Comparison of ENCODE assay signal across 20 cellular contexts in genomic region chr9:100443781-100444768, GRCh38. TPM values are rescaled to one million over a fixed set of nuclear protein-coding genes. Genes with fewer than 3 reads are reported as not detected.
DNase-seq lines count a peak whose midpoint lies in the region; ATAC-seq, FAIRE-seq and TF ChIP-seq lines count a peak whose summit lies in the region.
"Had no signal": no experiment of that assay in that cellular context is flagged by ENCODE, and none has a peak within 500 bp of the region (broad histone marks: within the 10 kb centered on the region; RNA-seq: fewer than 3 reads in every experiment).

No MANE protein-coding gene starts in this region.

- H3K4me1 ChIP-seq in A549 (0 out of 3 replicates have a peak, but pooled peaks cover 12% of the 10 kb centered on the region), MM.1S (ENCODE audit: low read length) (peaks cover 35% of the 10 kb centered on the region)

- peaks cover 19% of the 10 kb centered on the region for H3F3A ChIP-seq in MM.1S (ENCODE audit: insufficient read depth, low read length)

- H3K9me2 ChIP-seq in MM.1S (replicated peaks; ENCODE audit: insufficient read depth, low read length), result no peaks in the 10 kb centered on the region

- TF ChIP-seq CTCF in A549 (IDR thresholded peaks at IDR 0.05), result no peak
- TF ChIP-seq CTCF in astrocyte of the spinal cord (IDR thresholded peaks at IDR 0.05; ENCODE audit: low read depth, low read length), result no peak
- no peak for TF ChIP-seq CTCF in MM.1S (IDR thresholded peaks at IDR 0.05; ENCODE audit: low read length)

- H3K9me3 ChIP-seq in A549, result no peaks in the 10 kb centered on the region
- no peaks in the 10 kb centered on the region for H3K9me3 ChIP-seq in MM.1S (replicated peaks; ENCODE audit: insufficient read depth, low read length)
- H3K9me3 ChIP-seq: esophagus muscularis mucosa had no signal

- peaks cover 9% of the 10 kb centered on the region for H3K79me2 ChIP-seq in MM.1S (ENCODE audit: low read length)

- no peaks in the 10 kb centered on the region for H3K36me3 ChIP-seq in MM.1S (replicated peaks; ENCODE audit: insufficient read depth, low read length)

- TF ChIP-seq EP300 in A549 (IDR thresholded peaks at IDR 0.05), result no peak

- intact Hi-C loops in left colon (cut with DNase I, micrococcal nuclease), result no loop called here

- WGBS in A549 (ENCODE audit: missing lambda C conversion rate), result 74% methylated on average over 4 of the region's 4 CpGs

- no peak for TF ChIP-seq RAD21 in A549 (conservative IDR thresholded peaks at IDR 0.05 in 1 of 2, IDR thresholded peaks at IDR 0.05 in 1 of 2)

- no peak for ATAC-seq in A549
- ATAC-seq in left colon, result no peak
- no peak for ATAC-seq in HG03354 (IDR thresholded peaks at IDR 0.05; ENCODE audit: poor library complexity, severe bottlenecking, unreplicated experiment)
- ATAC-seq in HG03039 (IDR thresholded peaks at IDR 0.05; ENCODE audit: unreplicated experiment), result no peak
- ATAC-seq: activated CD4-positive, alpha-beta T cell treated with anti-CD3 and anti-CD28 coated beads for 36 hours; naive thymus-derived CD4-positive, alpha-beta T cell; stimulated activated naive CD8-positive, alpha-beta T cell treated with anti-CD3 and anti-CD28 coated beads, Interleukin-15, amount 100 ng/mL, for 72 hours had no signal

- CTCF ChIA-PET in A549 (lab: Yijun Ruan, JAX), result interaction anchor here (1.0 to 1.3 kb wide), 3 partner anchors 11 to 152 kb away, joined by 3 to 5 read pairs (median 3); partner anchors contain the start of gene TMEFF1

- no peak for TF ChIP-seq POLR2A in A549 (IDR thresholded peaks at IDR 0.05; ENCODE audit: low read length)

- H3K4me2 ChIP-seq in A549, result no peak overlapping the region
- H3K4me2 ChIP-seq in MM.1S (ENCODE audit: low read depth, low read length), result no peak overlapping the region

- H3K27me3 ChIP-seq in MM.1S (replicated peaks; ENCODE audit: insufficient read depth, low read length), result no peaks in the 10 kb centered on the region
- H3K27me3 ChIP-seq: esophagus muscularis mucosa had no signal

- no peak for FAIRE-seq in A549 (lab: Jason Lieb, UNC)

- no peaks in the 10 kb centered on the region for H4K20me1 ChIP-seq in MM.1S (ENCODE audit: insufficient read depth, low read length)

- DNase-seq in A549 (ENCODE audit: low read depth in 1 of 2, low spot score in 1 of 2) (no peak), HuH-7.5 (ENCODE audit: low spot score) (peak; percentile 25), astrocyte of the spinal cord (ENCODE audit: low read depth, low spot score) (peak; percentile 17), iris pigment epithelial cell (ENCODE audit: low read depth) (peak; percentile 57), left colon (no peak), MM.1S (no peak)
- DNase-seq: activated CD4-positive, alpha-beta T cell treated with anti-CD3 and anti-CD28 coated beads for 36 hours; activated naive CD4-positive, alpha-beta T cell treated with anti-CD3 and anti-CD28 coated beads, Interleukin-2, amount 10 ng/mL, durations not matched to agents 7 days and 5 days; CD4-positive, alpha-beta T cell; DMS79; naive thymus-derived CD4-positive, alpha-beta T cell; NCI-H2081; NCI-H510A treated with DMSO at 0.1 percent for 48 hours; SHP77 treated with DMSO at 0.1 percent for 48 hours; stimulated activated CD4-positive, alpha-beta T cell treated with anti-CD3 and anti-CD28 coated beads, Interleukin-15, amount 100 ng/mL, for 24 hours; stimulated activated naive CD8-positive, alpha-beta T cell treated with anti-CD3 and anti-CD28 coated beads, Interleukin-15, amount 100 ng/mL, for 72 hours had no signal

- H3K9ac ChIP-seq in MM.1S (ENCODE audit: low read length), result no peak overlapping the region

- H3K27ac ChIP-seq in A549 (no peak overlapping the region), MM.1S (ENCODE audit: low read length) (no peak overlapping the region)
- H3K27ac ChIP-seq: esophagus muscularis mucosa had no signal

- H2AFZ ChIP-seq in MM.1S (ENCODE audit: low read length), result no peak overlapping the region

- in situ Hi-C loops in astrocyte of the spinal cord (cut with HindIII; ENCODE audit: low sequenced_read_pairs), result no loop called here

- POLR2A ChIA-PET in A549 (lab: Yijun Ruan, JAX), result no interaction called here

- H3K4me3 ChIP-seq in A549, result no peak overlapping the region
- no peak overlapping the region for H3K4me3 ChIP-seq in astrocyte of the spinal cord (ENCODE audit: low read depth, low read length)
- no peak overlapping the region for H3K4me3 ChIP-seq in MM.1S (ENCODE audit: low read length)
- H3K4me3 ChIP-seq: esophagus muscularis mucosa had no signal

TF ChIP-seq in A549, 52 proteins besides CTCF, POLR2A, EP300 and RAD21:
- TF ChIP-seq SMC3 (IDR thresholded peaks at IDR 0.05) (no peak), EHF (CRISPR knock-in tag; IDR thresholded peaks at IDR 0.05) (no peak), HOXA7 (CRISPR knock-in tag; IDR thresholded peaks at IDR 0.05) (no peak), CEBPB (IDR thresholded peaks at IDR 0.05) (peak; percentile 52 to 81; a peak in 3 of 4 replicates), MAZ (IDR thresholded peaks at IDR 0.05; ENCODE audit: borderline replicate concordance, low read depth, low read length) (no peak), PBX3 (IDR thresholded peaks at IDR 0.05) (no peak)
TF ChIP-seq in A549: peak in this region for 1.

RNA-seq across cellular contexts. Expression of gene MSANTD3, which starts 17.1 kb away (rescaled TPM):
- polyA plus RNA-seq in A549 (2011; rRNA removed), result 48.3 and 66.7 TPM in 2 replicates
- polyA plus RNA-seq in A549 (2012; cell fraction: cytosol; rRNA removed), result 46.7 and 47.7 TPM in 2 replicates
- polyA plus RNA-seq in A549 (2012; cell fraction: nucleus; rRNA removed), result 20.2 and 27.2 TPM in 2 replicates
- 43.5 to 50.1 TPM (median 43.8 TPM) in 3 replicates for polyA plus RNA-seq in A549 (2017; fragmentation: RNase III; extraction: RNeasy Plus Mini Kit Qiagen cat#74134 plus additional on column Dnase treatment)
- 28.4 and 32.2 TPM in 2 replicates for polyA minus RNA-seq in A549 (2011; rRNA and poly(A)+ RNA removed)
- 1 to 10 TPM; 9.2 to 9.8 TPM for total RNA-seq in left colon

RNA-seq across cellular contexts. Expression of gene TMEFF1, which starts 28.9 kb away (rescaled TPM):
- polyA plus RNA-seq in A549 (2011; rRNA removed) (0.09 and 0.31 TPM in 2 replicates), A549 (2017; fragmentation: RNase III; extraction: RNeasy Plus Mini Kit Qiagen cat#74134 plus additional on column Dnase treatment) (0.37 to 0.65 TPM (median 0.61 TPM) in 3 replicates)
- polyA plus RNA-seq in A549 (2012; cell fraction: cytosol; rRNA removed), result 0.48 and 0.88 TPM in 2 replicates
- 0.26 and 0.32 TPM in 2 replicates for polyA plus RNA-seq in A549 (2012; cell fraction: nucleus; rRNA removed)
- 0.10 and 0.21 TPM in 2 replicates for polyA minus RNA-seq in A549 (2011; rRNA and poly(A)+ RNA removed)
- under 1 TPM in 1 of 2 donors, not detected in 1; 0.50 TPM for total RNA-seq in left colon
- total RNA-seq: CD4-positive, alpha-beta T cell; lower leg skin had no signal
- polyA plus RNA-seq: naive thymus-derived CD4-positive, alpha-beta T cell had no signal

Comparison
In these comparisons a context has a peak if more than half of its experiments do, and no peak if none do; other contexts are left out.
1. DNase-seq: peak in HuH-7.5 (single experiment), astrocyte of the spinal cord (single experiment) and iris pigment epithelial cell (single experiment); none in A549 (0 of 2), left colon (0 of 2) and MM.1S (single experiment).